In genomic region chr1:35945327-35945726, GRCh38 we compare ENCODE assay signal across 2 cellular contexts.
A peak's percentile ranks its signal among the peaks of the same experiment; 100 is the strongest.
TF ChIP-seq lines count a peak whose summit lies in the region.

No MANE protein-coding gene starts in this region.

TF ChIP-seq in GM23338, 12 proteins besides CTCF, POLR2A, EP300 and RAD21:
- TF ChIP-seq ETS1 (IDR thresholded peaks at IDR 0.05) (no peak), ZNF462 (CRISPR knock-in tag; IDR thresholded peaks at IDR 0.05) (no peak), EZH2 (IDR thresholded peaks at IDR 0.05; ENCODE audit: low read depth, unreplicated experiment) (no peak), EZH2phosphoT487 (IDR thresholded peaks at IDR 0.05; ENCODE audit: unreplicated experiment) (no peak), NANOG (IDR thresholded peaks at IDR 0.05; ENCODE audit: borderline replicate concordance) (no peak), REST (IDR thresholded peaks at IDR 0.05; ENCODE audit: unreplicated experiment) (no peak), POLR2AphosphoS5 (IDR thresholded peaks at IDR 0.05; ENCODE audit: low read depth) (no peak), ZNF331 (CRISPR knock-in tag; IDR thresholded peaks at IDR 0.05; ENCODE audit: low read depth) (no peak), JUNB (IDR thresholded peaks at IDR 0.05; ENCODE audit: unreplicated experiment) (no peak), ZNF114 (CRISPR knock-in tag; IDR thresholded peaks at IDR 0.05) (no peak), CREB1 (CRISPR knock-in tag; IDR thresholded peaks at IDR 0.05; ENCODE audit: low read depth) (no peak), STAT1 (IDR thresholded peaks at IDR 0.05; ENCODE audit: unreplicated experiment) (no peak)

TF ChIP-seq in K562, 482 proteins besides CTCF, POLR2A, EP300 and RAD21:
- TF ChIP-seq ATF3 (IDR thresholded peaks at IDR 0.05) (peak; percentile 38), ATF3 (CRISPR knock-in tag; conservative IDR thresholded peaks at IDR 0.05) (no peak), ZNF395 (CRISPR knock-in tag; IDR thresholded peaks at IDR 0.05) (no peak)
